Comparison of ENCODE assay signal across 15 cellular contexts in the genomic region with DNA sequence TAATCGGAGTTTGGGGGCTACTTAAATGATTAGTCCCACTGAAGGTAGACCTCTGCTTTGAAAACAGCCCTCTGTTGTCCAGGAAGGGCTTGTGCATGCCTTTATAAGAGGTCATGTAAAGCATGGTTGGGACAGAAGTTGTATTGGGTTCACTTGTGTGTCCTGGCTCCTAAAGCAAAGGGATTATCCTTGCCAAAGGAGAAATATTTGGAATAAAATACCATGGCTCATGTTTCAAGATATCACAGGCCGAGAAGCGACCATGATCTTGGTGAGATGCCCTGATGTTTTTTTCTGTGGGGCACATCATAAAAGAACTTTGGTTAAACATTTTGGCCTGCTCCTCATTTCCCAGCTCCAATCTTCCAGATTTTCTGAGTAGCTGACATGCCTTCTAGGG.
"Had no signal": no experiment of that assay in that cellular context is flagged by ENCODE, and none has a peak within 500 bp of the region (broad histone marks: within the 10 kb centered on the region; RNA-seq: fewer than 3 reads in every experiment).

No MANE protein-coding gene starts in this region.

- H3K27me3 Mint-ChIP-seq: activated B cell treated with CpG ODN at 0.5 μM for 24 hours; activated CD8-positive, alpha-beta T cell treated with anti-CD3 and anti-CD28 coated beads for 36 hours; activated naive CD8-positive, alpha-beta T cell treated with anti-CD3 and anti-CD28 coated beads for 36 hours; naive thymus-derived CD4-positive, alpha-beta T cell had no signal

- H3K27ac Mint-ChIP-seq: activated B cell treated with CpG ODN at 0.5 μM for 24 hours; activated CD8-positive, alpha-beta T cell treated with anti-CD3 and anti-CD28 coated beads for 36 hours; activated naive CD8-positive, alpha-beta T cell treated with anti-CD3 and anti-CD28 coated beads for 36 hours had no signal

- H3K4me3 Mint-ChIP-seq: activated B cell treated with CpG ODN at 0.5 μM for 24 hours; activated CD8-positive, alpha-beta T cell treated with anti-CD3 and anti-CD28 coated beads for 36 hours; activated naive CD8-positive, alpha-beta T cell treated with anti-CD3 and anti-CD28 coated beads for 36 hours; activated T-cell treated with anti-CD3 and anti-CD28 coated beads, Interleukin-2, amount 50 U/mL, for 4 hours; naive thymus-derived CD4-positive, alpha-beta T cell had no signal

- H3K9me3 Mint-ChIP-seq: activated B cell treated with CpG ODN at 0.5 μM for 24 hours; activated CD8-positive, alpha-beta T cell treated with anti-CD3 and anti-CD28 coated beads for 36 hours; activated naive CD8-positive, alpha-beta T cell treated with anti-CD3 and anti-CD28 coated beads for 36 hours; activated T-cell treated with anti-CD3 and anti-CD28 coated beads, Interleukin-2, amount 50 U/mL, for 4 hours; naive thymus-derived CD4-positive, alpha-beta T cell had no signal

- H3K36me3 Mint-ChIP-seq: activated naive CD8-positive, alpha-beta T cell treated with anti-CD3 and anti-CD28 coated beads for 36 hours had no signal

- DNase-seq: activated B cell treated with CpG ODN at 0.5 μM for 24 hours; activated CD4-positive, alpha-beta T cell treated with anti-CD3 and anti-CD28 coated beads for 48 hours; activated CD8-positive, alpha-beta T cell treated with anti-CD3 and anti-CD28 coated beads for 36 hours; activated gamma-delta T cell treated with Interleukin-2 at 50 U/mL for 16 hours; activated naive CD8-positive, alpha-beta T cell treated with anti-CD3 and anti-CD28 coated beads for 36 hours; activated T-cell treated with anti-CD3 and anti-CD28 coated beads, Interleukin-2, amount 50 U/mL, for 4 hours; amniotic stem cell; colonic mucosa; heart left ventricle; kidney; left ventricle myocardium superior; naive thymus-derived CD4-positive, alpha-beta T cell; stimulated activated naive CD4-positive, alpha-beta T cell; tibial artery had no signal

- ATAC-seq: activated CD8-positive, alpha-beta T cell treated with anti-CD3 and anti-CD28 coated beads for 36 hours; activated T-cell treated with anti-CD3 and anti-CD28 coated beads, Interleukin-2, amount 50 U/mL, for 4 hours; heart left ventricle; left ventricle myocardium superior; naive thymus-derived CD4-positive, alpha-beta T cell; sciatic nerve had no signal
